23 cellular contexts compared by ENCODE assay signal in genomic region chr4:91284480-91284879, GRCh38.
"Had no signal": no experiment of that assay in that cellular context is flagged by ENCODE, and none has a peak within 500 bp of the region (broad histone marks: within the 10 kb centered on the region; RNA-seq: fewer than 3 reads in every experiment).

No MANE protein-coding gene starts in this region.

- H3K4me3 Mint-ChIP-seq: dendritic cell treated with granulocyte-macrophage colony-stimulating factor and Interleukin-4, amounts not matched to agents 40 ng/mL and 50 ng/mL, for 4 days; effector memory CD8-positive, alpha-beta T cell; endodermal cell; mesothelial cell of epicardium had no signal

- H3K27ac Mint-ChIP-seq: dendritic cell treated with granulocyte-macrophage colony-stimulating factor and Interleukin-4, amounts not matched to agents 40 ng/mL and 50 ng/mL, for 4 days; effector memory CD8-positive, alpha-beta T cell; endodermal cell; mesothelial cell of epicardium had no signal

- H3K4me1 Mint-ChIP-seq: endodermal cell had no signal

- H3K27me3 Mint-ChIP-seq: dendritic cell treated with granulocyte-macrophage colony-stimulating factor and Interleukin-4, amounts not matched to agents 40 ng/mL and 50 ng/mL, for 4 days; effector memory CD8-positive, alpha-beta T cell had no signal

- H3K27me3 ChIP-seq: colonic mucosa, esophagus squamous epithelium, gastrocnemius medialis, heart right ventricle, left lung had no signal

- H3K9me3 Mint-ChIP-seq: endodermal cell had no signal

- H3K27ac ChIP-seq: colonic mucosa, epithelial cell of prostate, esophagus squamous epithelium, gastrocnemius medialis, heart right ventricle, left lung, lower lobe of right lung had no signal

- DNase-seq: colonic mucosa; cortex of kidney; effector CD8-positive, alpha-beta T cell; effector memory CD8-positive, alpha-beta T cell; endodermal cell; erythroblast; esophagus squamous epithelium; foreskin fibroblast; foreskin melanocyte; gastrocnemius medialis; glutamatergic neuron; head of caudate nucleus; heart right ventricle; left cardiac atrium; left lung; left ventricle myocardium superior; lower lobe of right lung; mesenchymal stem cell; mucosa of descending colon had no signal

- ATAC-seq: effector memory CD8-positive, alpha-beta T cell; esophagus mucosa; gastrocnemius medialis; heart right ventricle; left cardiac atrium; left lung; left ventricle myocardium superior; lower lobe of right lung had no signal

- H3K4me3 ChIP-seq: colonic mucosa, esophagus squamous epithelium, gastrocnemius medialis, heart right ventricle, left lung, lower lobe of right lung, mucosa of descending colon had no signal

- H3K4me1 ChIP-seq: colonic mucosa, esophagus squamous epithelium, gastrocnemius medialis, left lung, lower lobe of right lung had no signal

- H3K9me3 ChIP-seq: colonic mucosa, esophagus squamous epithelium, gastrocnemius medialis, lower lobe of right lung, mucosa of descending colon had no signal

- H3K36me3 ChIP-seq: colonic mucosa, esophagus squamous epithelium, gastrocnemius medialis, heart right ventricle, left lung, lower lobe of right lung had no signal
